ENCODE assay signal across 9 cellular contexts in genomic region chr12:69284131-69284530, GRCh38. TPM values are rescaled to one million over a fixed set of nuclear protein-coding genes. Genes with fewer than 3 reads are reported as not detected.
DNase-seq lines count a peak whose midpoint lies in the region; ATAC-seq and TF ChIP-seq lines count a peak whose summit lies in the region.
"Had no signal": no experiment of that assay in that cellular context is flagged by ENCODE, and none has a peak within 500 bp of the region (broad histone marks: within the 10 kb centered on the region; RNA-seq: fewer than 3 reads in every experiment).

No MANE protein-coding gene starts in this region.

- no peaks in the 10 kb centered on the region for H3K9me3 Mint-ChIP-seq in CD8-positive, alpha-beta memory T cell
- no peaks in the 10 kb centered on the region for H3K9me3 Mint-ChIP-seq in activated T-cell treated with anti-CD3 and anti-CD28 coated beads, Interleukin-2, amount 50 U/mL, for 24 hours
- no peaks in the 10 kb centered on the region for H3K9me3 Mint-ChIP-seq in naive thymus-derived CD8-positive, alpha-beta T cell
- no peaks in the 10 kb centered on the region for H3K9me3 Mint-ChIP-seq in type B pancreatic cell

- peak; percentile 40 to 64 for ATAC-seq in naive thymus-derived CD8-positive, alpha-beta T cell

- no peaks in the 10 kb centered on the region for H3K27me3 ChIP-seq in CD8-positive, alpha-beta memory T cell (ENCODE audit: insufficient read depth, low read length, poor library complexity, severe bottlenecking)
- H3K27me3 ChIP-seq in MM.1S (replicated peaks; ENCODE audit: insufficient read depth, low read length): no peaks in the 10 kb centered on the region

- H3K27ac Mint-ChIP-seq in CD8-positive, alpha-beta memory T cell: no peak overlapping the region
- H3K27ac Mint-ChIP-seq in activated T-cell treated with anti-CD3 and anti-CD28 coated beads, Interleukin-2, amount 50 U/mL, for 24 hours: peak overlapping the region; percentile 1
- H3K27ac Mint-ChIP-seq in naive thymus-derived CD8-positive, alpha-beta T cell: peak overlapping the region in 2 of 10 donors; percentile 20 to 67
- no peak overlapping the region for H3K27ac Mint-ChIP-seq in type B pancreatic cell

- peaks cover 6% of the 10 kb centered on the region in 2 donors for H3K27me3 Mint-ChIP-seq in CD8-positive, alpha-beta memory T cell
- peaks cover 12% of the 10 kb centered on the region for H3K27me3 Mint-ChIP-seq in activated T-cell treated with anti-CD3 and anti-CD28 coated beads, Interleukin-2, amount 50 U/mL, for 24 hours
- H3K27me3 Mint-ChIP-seq in naive thymus-derived CD8-positive, alpha-beta T cell: peaks cover 0 to 7% (median 0%) of the 10 kb centered on the region in 5 donors
- peaks cover 34% of the 10 kb centered on the region for H3K27me3 Mint-ChIP-seq in type B pancreatic cell

- H3K9ac ChIP-seq in MM.1S (ENCODE audit: low read length): no peak overlapping the region
- H3K9ac ChIP-seq: KMS-11 had no signal

- no peak overlapping the region for H2AFZ ChIP-seq in MM.1S (ENCODE audit: low read length)

- H3K9me2 ChIP-seq in MM.1S (replicated peaks; ENCODE audit: insufficient read depth, low read length): no peaks in the 10 kb centered on the region

- DNase-seq in CD8-positive, alpha-beta memory T cell: peak in 4 of 5 donors; percentile 2 to 50 (median 12)
- DNase-seq in H4 (ENCODE audit: low spot score) (peak; percentile 87), NCI-H2171 treated with DMSO at 0.1 percent for 48 hours (lab: John Stamatoyannopoulos, UW) (peak; percentile 38), fibroblast of villous mesenchyme (ENCODE audit: low read depth) (peak; percentile 70), type B pancreatic cell (ENCODE audit: extremely low spot score, unreplicated experiment) (no peak), MM.1S (no peak)
- DNase-seq in activated T-cell treated with anti-CD3 and anti-CD28 coated beads, Interleukin-2, amount 50 U/mL, for 24 hours: peak; percentile 44
- peak in 2 of 10 donors; percentile 13 to 20 for DNase-seq in naive thymus-derived CD8-positive, alpha-beta T cell

- no peaks in the 10 kb centered on the region for H3K9me3 ChIP-seq in CD8-positive, alpha-beta memory T cell (ENCODE audit: low read length)
- H3K9me3 ChIP-seq in MM.1S (replicated peaks; ENCODE audit: insufficient read depth, low read length): no peaks in the 10 kb centered on the region

- no peak overlapping the region for H3K4me2 ChIP-seq in MM.1S (ENCODE audit: low read depth, low read length)
- H3K4me2 ChIP-seq: KMS-11 had no signal

- no peaks in the 10 kb centered on the region for H3F3A ChIP-seq in MM.1S (ENCODE audit: insufficient read depth, low read length)

- TF ChIP-seq CTCF in fibroblast of villous mesenchyme (IDR thresholded peaks at IDR 0.05; ENCODE audit: insufficient read depth, low read depth, low read length) (peak; percentile 27), type B pancreatic cell (conservative IDR thresholded peaks at IDR 0.05) (peak; percentile 53), MM.1S (IDR thresholded peaks at IDR 0.05; ENCODE audit: low read length) (no peak)

- no peaks in the 10 kb centered on the region for H3K36me3 Mint-ChIP-seq in CD8-positive, alpha-beta memory T cell
- no peaks in the 10 kb centered on the region for H3K36me3 Mint-ChIP-seq in activated T-cell treated with anti-CD3 and anti-CD28 coated beads, Interleukin-2, amount 50 U/mL, for 24 hours (ENCODE audit: low read depth)
- H3K36me3 Mint-ChIP-seq in naive thymus-derived CD8-positive, alpha-beta T cell: no peaks in the 10 kb centered on the region
- no peaks in the 10 kb centered on the region for H3K36me3 Mint-ChIP-seq in type B pancreatic cell

- peak overlapping the region; percentile 35 for H3K4me3 ChIP-seq in CD8-positive, alpha-beta memory T cell (ENCODE audit: low read length)
- H3K4me3 ChIP-seq in fibroblast of villous mesenchyme (ENCODE audit: low read depth, low read length) (peak overlapping the region; percentile 22), MM.1S (ENCODE audit: low read length) (no peak overlapping the region)

- POLR2A ChIA-PET in CD8-positive, alpha-beta memory T cell (lab: Charles Lee): no interaction called here
- POLR2A ChIA-PET in naive thymus-derived CD8-positive, alpha-beta T cell (lab: Charles Lee): no interaction called here

- no peak overlapping the region for H3K27ac ChIP-seq in CD8-positive, alpha-beta memory T cell (ENCODE audit: low read depth, low read length)
- H3K27ac ChIP-seq in MM.1S (ENCODE audit: low read length): no peak overlapping the region
- H3K27ac ChIP-seq: KMS-11 had no signal

- H3K4me1 ChIP-seq in CD8-positive, alpha-beta memory T cell (ENCODE audit: insufficient read depth, low read length): peaks cover 13% of the 10 kb centered on the region
- no peaks in the 10 kb centered on the region for H3K4me1 ChIP-seq in MM.1S (ENCODE audit: low read length)

- no peaks in the 10 kb centered on the region for H3K79me2 ChIP-seq in MM.1S (ENCODE audit: low read length)

- H3K4me3 Mint-ChIP-seq in CD8-positive, alpha-beta memory T cell: peak overlapping the region; percentile 32 to 83 (median 61)
- peak overlapping the region; percentile 59 for H3K4me3 Mint-ChIP-seq in activated T-cell treated with anti-CD3 and anti-CD28 coated beads, Interleukin-2, amount 50 U/mL, for 24 hours
- H3K4me3 Mint-ChIP-seq in naive thymus-derived CD8-positive, alpha-beta T cell: peak overlapping the region; percentile 62 to 85 (median 74)
- peak overlapping the region; percentile 62 for H3K4me3 Mint-ChIP-seq in type B pancreatic cell

- H4K20me1 ChIP-seq in MM.1S (ENCODE audit: insufficient read depth, low read length): no peaks in the 10 kb centered on the region

- H3K36me3 ChIP-seq in CD8-positive, alpha-beta memory T cell (ENCODE audit: insufficient read depth, low read length): no peaks in the 10 kb centered on the region
- no peaks in the 10 kb centered on the region for H3K36me3 ChIP-seq in MM.1S (replicated peaks; ENCODE audit: insufficient read depth, low read length)

- CTCF ChIA-PET in CD8-positive, alpha-beta memory T cell (lab: Charles Lee): interaction anchor here (1.3 to 1.8 kb wide), 2 partner anchors 9 to 47 kb away, joined by 3 to 5 read pairs; no protein-coding TSS in a partner anchor

- H3K4me1 Mint-ChIP-seq in CD8-positive, alpha-beta memory T cell: peaks cover 15 to 27% (median 24%) of the 10 kb centered on the region in 3 donors
- peaks cover 20% of the 10 kb centered on the region for H3K4me1 Mint-ChIP-seq in activated T-cell treated with anti-CD3 and anti-CD28 coated beads, Interleukin-2, amount 50 U/mL, for 24 hours (ENCODE audit: low read depth)
- H3K4me1 Mint-ChIP-seq in naive thymus-derived CD8-positive, alpha-beta T cell: peaks cover 16 to 26% (median 21%) of the 10 kb centered on the region in 4 donors
- H3K4me1 Mint-ChIP-seq in type B pancreatic cell (ENCODE audit: unreplicated experiment): no peaks in the 10 kb centered on the region

RNA-seq across cellular contexts. Expression of gene CPSF6, which starts 44.8 kb away (rescaled TPM):
- 100 to 1,000 TPM; 113 to 114 TPM for total RNA-seq in CD8-positive, alpha-beta memory T cell
- polyA plus RNA-seq in CD8-positive, alpha-beta memory T cell: 52.5 TPM
- 22.4 and 25.3 TPM in 2 replicates for total RNA-seq in H4 (2014; rRNA removed; shearing (Covaris generic))
- 20.9 and 27.2 TPM in 2 replicates for total RNA-seq in fibroblast of villous mesenchyme
- total RNA-seq in naive thymus-derived CD8-positive, alpha-beta T cell: 100 to 1,000 TPM; 113 to 114 TPM
- 10 to 100 TPM; 36.6 to 55.4 (median 46.0) TPM for polyA plus RNA-seq in naive thymus-derived CD8-positive, alpha-beta T cell
- 76.9 and 128 TPM in 2 replicates for total RNA-seq in type B pancreatic cell (ENCODE audit: low replicate concordance)

Comparison
In these comparisons a context has a peak if more than half of its experiments do, and no peak if none do; other contexts are left out.
1. DNase-seq: peak in CD8-positive, alpha-beta memory T cell (4 of 5), H4 (single experiment), NCI-H2171 treated with DMSO at 0.1 percent for 48 hours (single experiment), activated T-cell treated with anti-CD3 and anti-CD28 coated beads, Interleukin-2, amount 50 U/mL, for 24 hours (single experiment) and fibroblast of villous mesenchyme (single experiment); none in type B pancreatic cell (single experiment) and MM.1S (single experiment).
2. Peak in every context shown above with its lines, with median percentiles within 50 percentile points of each other: H3K4me3 Mint-ChIP-seq.